1 cellular context compared by ENCODE assay signal in the genomic region with DNA sequence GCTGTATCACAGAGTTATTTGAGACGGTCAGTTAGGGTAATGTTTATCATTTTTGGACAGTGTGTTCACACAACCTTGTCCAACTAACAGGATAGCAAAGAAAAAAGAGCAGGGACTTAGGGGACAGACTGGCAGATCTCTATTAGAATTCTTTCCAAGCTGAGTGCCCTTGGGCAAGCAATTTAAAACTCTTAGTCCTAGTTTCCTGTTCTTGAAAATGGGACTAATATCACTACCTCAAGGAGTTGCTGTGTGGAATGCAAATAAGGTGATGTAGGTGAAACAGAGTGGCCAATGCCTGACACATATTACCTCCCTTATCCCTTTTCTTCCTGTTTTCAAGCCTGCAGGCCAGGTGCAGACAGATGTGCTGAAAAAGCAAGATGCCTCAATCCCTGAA.
TF ChIP-seq lines count a peak whose summit lies in the region.

No MANE protein-coding gene starts in this region.

TF ChIP-seq in IMR-90, 13 proteins besides CTCF, POLR2A, EP300 and RAD21:
- no peak for TF ChIP-seq MAZ (IDR thresholded peaks at IDR 0.05; ENCODE audit: borderline replicate concordance, low read depth, low read length)
- TF ChIP-seq NFE2L2 (IDR thresholded peaks at IDR 0.05; ENCODE audit: low read depth, low read length): no peak
- no peak for TF ChIP-seq MAFK (IDR thresholded peaks at IDR 0.05; ENCODE audit: low read depth, low read length)
- TF ChIP-seq MXI1 (IDR thresholded peaks at IDR 0.05; ENCODE audit: borderline replicate concordance, low read depth, low read length): no peak
- no peak for TF ChIP-seq FOS (IDR thresholded peaks at IDR 0.05; ENCODE audit: low read depth, low read length)
- no peak for TF ChIP-seq RCOR1 (IDR thresholded peaks at IDR 0.05; ENCODE audit: insufficient replicate concordance, low read length)
- TF ChIP-seq SMC3 (IDR thresholded peaks at IDR 0.05; ENCODE audit: low read depth, low read length): no peak
- TF ChIP-seq, protein P1, sequence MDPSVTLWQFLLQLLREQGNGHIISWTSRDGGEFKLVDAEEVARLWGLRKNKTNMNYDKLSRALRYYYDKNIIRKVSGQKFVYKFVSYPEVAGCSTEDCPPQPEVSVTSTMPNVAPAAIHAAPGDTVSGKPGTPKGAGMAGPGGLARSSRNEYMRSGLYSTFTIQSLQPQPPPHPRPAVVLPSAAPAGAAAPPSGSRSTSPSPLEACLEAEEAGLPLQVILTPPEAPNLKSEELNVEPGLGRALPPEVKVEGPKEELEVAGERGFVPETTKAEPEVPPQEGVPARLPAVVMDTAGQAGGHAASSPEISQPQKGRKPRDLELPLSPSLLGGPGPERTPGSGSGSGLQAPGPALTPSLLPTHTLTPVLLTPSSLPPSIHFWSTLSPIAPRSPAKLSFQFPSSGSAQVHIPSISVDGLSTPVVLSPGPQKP (IDR thresholded peaks at IDR 0.05; ENCODE audit: borderline replicate concordance, low read depth, low read length): no peak
- no peak for TF ChIP-seq BHLHE40 (IDR thresholded peaks at IDR 0.05; ENCODE audit: low read depth, low read length)
- TF ChIP-seq, protein P2, sequence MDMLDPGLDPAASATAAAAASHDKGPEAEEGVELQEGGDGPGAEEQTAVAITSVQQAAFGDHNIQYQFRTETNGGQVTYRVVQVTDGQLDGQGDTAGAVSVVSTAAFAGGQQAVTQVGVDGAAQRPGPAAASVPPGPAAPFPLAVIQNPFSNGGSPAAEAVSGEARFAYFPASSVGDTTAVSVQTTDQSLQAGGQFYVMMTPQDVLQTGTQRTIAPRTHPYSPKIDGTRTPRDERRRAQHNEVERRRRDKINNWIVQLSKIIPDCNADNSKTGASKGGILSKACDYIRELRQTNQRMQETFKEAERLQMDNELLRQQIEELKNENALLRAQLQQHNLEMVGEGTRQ (IDR thresholded peaks at IDR 0.05; ENCODE audit: low read depth, low read length): no peak
- TF ChIP-seq CEBPB (IDR thresholded peaks at IDR 0.05; ENCODE audit: low read depth, low read length): no peak
- no peak for TF ChIP-seq CHD1 (IDR thresholded peaks at IDR 0.05; ENCODE audit: low read depth, low read length)
- no peak for TF ChIP-seq RFX5 (IDR thresholded peaks at IDR 0.05; ENCODE audit: low read depth, low read length)
TF ChIP-seq in IMR-90: peak in this region for 0.
